In genomic region chr1:37831109-37831508, GRCh38 we compare ENCODE assay signal across 32 cellular contexts.
"Had no signal": no experiment of that assay in that cellular context is flagged by ENCODE, and none has a peak within 500 bp of the region (broad histone marks: within the 10 kb centered on the region; RNA-seq: fewer than 3 reads in every experiment).

No MANE protein-coding gene starts in this region.

- H3K9me3 ChIP-seq: adrenal gland, ascending aorta, body of pancreas, esophagus muscularis mucosa, gastrocnemius medialis, heart right ventricle had no signal

- ATAC-seq: activated CD4-positive, alpha-beta T cell treated with anti-CD3 and anti-CD28 coated beads for 36 hours; activated CD8-positive, alpha-beta memory T cell treated with anti-CD3 and anti-CD28 coated beads, Interleukin-2, amount 10 ng/mL, durations not matched to agents 7 days and 5 days; activated CD8-positive, alpha-beta T cell treated with anti-CD3 and anti-CD28 coated beads, Interleukin-2, amount 10 ng/mL, durations not matched to agents 7 days and 5 days; activated naive CD8-positive, alpha-beta T cell treated with anti-CD3 and anti-CD28 coated beads, Interleukin-2, amount 50 U/mL, for 24 hours; body of pancreas; effector memory CD8-positive, alpha-beta T cell; foreskin keratinocyte; gastrocnemius medialis; heart right ventricle had no signal

- H3K4me1 ChIP-seq: adrenal gland, ascending aorta, body of pancreas, esophagus muscularis mucosa, foreskin keratinocyte, gastrocnemius medialis had no signal

- H3K27ac ChIP-seq: adrenal gland, ascending aorta, body of pancreas, esophagus muscularis mucosa, foreskin keratinocyte, gastrocnemius medialis, heart right ventricle had no signal

- H3K4me3 Mint-ChIP-seq: activated CD4-positive, alpha-beta memory T cell treated with anti-CD3 and anti-CD28 coated beads for 36 hours; activated CD4-positive, alpha-beta T cell treated with anti-CD3 and anti-CD28 coated beads for 36 hours; activated CD4-positive, alpha-beta T cell treated with anti-CD3 and anti-CD28 coated beads, Interleukin-2, amount 10 ng/mL, durations not matched to agents 24 days and 14 days; activated CD8-positive, alpha-beta memory T cell treated with anti-CD3 and anti-CD28 coated beads, Interleukin-2, amount 10 ng/mL, durations not matched to agents 7 days and 5 days; activated CD8-positive, alpha-beta T cell treated with anti-CD3 and anti-CD28 coated beads, Interleukin-2, amount 10 ng/mL, durations not matched to agents 7 days and 5 days; activated naive CD4-positive, alpha-beta T cell treated with anti-CD3 and anti-CD28 coated beads for 36 hours; activated naive CD4-positive, alpha-beta T cell treated with anti-CD3 and anti-CD28 coated beads, Interleukin-2, amount 50 U/mL, for 24 hours; activated naive CD8-positive, alpha-beta T cell treated with anti-CD3 and anti-CD28 coated beads for 36 hours; activated naive CD8-positive, alpha-beta T cell treated with anti-CD3 and anti-CD28 coated beads, Interleukin-2, amount 50 U/mL, for 24 hours; activated T-helper 1 cell treated with anti-CD3 and anti-CD28 coated beads, Interleukin-12 subunit alpha, Interleukin-12 subunit beta, Interleukin-2, Interleukin-4 antibody, amounts not matched to agents 30 ng/mL and 10 ng/mL and 1 ng/mL, durations not matched to agents 14 hours and 24 hours and 36 hours; effector memory CD8-positive, alpha-beta T cell had no signal

- DNase-seq: activated CD4-positive, alpha-beta memory T cell treated with anti-CD3 and anti-CD28 coated beads for 36 hours; activated CD4-positive, alpha-beta T cell treated with anti-CD3 and anti-CD28 coated beads for 36 hours; activated CD4-positive, alpha-beta T cell treated with anti-CD3 and anti-CD28 coated beads, Interleukin-2, amount 10 ng/mL, durations not matched to agents 24 days and 14 days; activated CD4-positive, CD25-positive, alpha-beta regulatory T cell; activated CD4-positive, CD25-positive, alpha-beta regulatory T cell treated with anti-CD3 and anti-CD28 coated beads, Interleukin-2, amount 50 U/mL, for 72 hours; activated CD8-positive, alpha-beta memory T cell treated with anti-CD3 and anti-CD28 coated beads, Interleukin-2, amount 10 ng/mL, durations not matched to agents 7 days and 5 days; activated CD8-positive, alpha-beta memory T cell treated with anti-CD3 and anti-CD28 coated beads, Interleukin-2, amount 50 U/mL, for 4 hours; activated CD8-positive, alpha-beta T cell treated with anti-CD3 and anti-CD28 coated beads, Interleukin-2, amount 10 ng/mL, durations not matched to agents 7 days and 5 days; activated effector memory CD4-positive, alpha-beta T cell treated with anti-CD3 and anti-CD28 coated beads, Interleukin-2, amount 50 U/mL, for 16 hours; activated naive CD4-positive, alpha-beta T cell treated with anti-CD3 and anti-CD28 coated beads for 36 hours; activated naive CD8-positive, alpha-beta T cell treated with anti-CD3 and anti-CD28 coated beads for 36 hours; activated naive CD8-positive, alpha-beta T cell treated with anti-CD3 and anti-CD28 coated beads, Interleukin-2, amount 50 U/mL, for 24 hours; activated T-cell treated with anti-CD3 and anti-CD28 coated beads, Interleukin-2, amount 50 U/mL, for 1 hour; activated T-cell treated with anti-CD3 and anti-CD28 coated beads, Interleukin-2, amount 50 U/mL, for 48 hours; adrenal gland; body of pancreas; caudate nucleus; cortex of kidney; dermis blood vessel endothelial cell; effector CD4-positive, alpha-beta T cell; effector memory CD8-positive, alpha-beta T cell; erythroblast; foreskin keratinocyte; gastrocnemius medialis; heart right ventricle; T-helper 2 cell had no signal

- H3K4me3 ChIP-seq: adrenal gland, ascending aorta, body of pancreas, esophagus muscularis mucosa, gastrocnemius medialis, heart right ventricle had no signal

- H3K9me3 Mint-ChIP-seq: activated CD4-positive, alpha-beta memory T cell treated with anti-CD3 and anti-CD28 coated beads for 36 hours; activated CD4-positive, alpha-beta T cell treated with anti-CD3 and anti-CD28 coated beads, Interleukin-2, amount 10 ng/mL, durations not matched to agents 24 days and 14 days; activated naive CD4-positive, alpha-beta T cell treated with anti-CD3 and anti-CD28 coated beads for 36 hours; activated naive CD4-positive, alpha-beta T cell treated with anti-CD3 and anti-CD28 coated beads, Interleukin-2, amount 50 U/mL, for 24 hours; activated naive CD8-positive, alpha-beta T cell treated with anti-CD3 and anti-CD28 coated beads for 36 hours; activated naive CD8-positive, alpha-beta T cell treated with anti-CD3 and anti-CD28 coated beads, Interleukin-2, amount 50 U/mL, for 24 hours; activated T-helper 1 cell treated with anti-CD3 and anti-CD28 coated beads, Interleukin-12 subunit alpha, Interleukin-12 subunit beta, Interleukin-2, Interleukin-4 antibody, amounts not matched to agents 30 ng/mL and 10 ng/mL and 1 ng/mL, durations not matched to agents 14 hours and 24 hours and 36 hours; activated T-helper 2 cell treated with anti-CD3 and anti-CD28 coated beads, Interferon-gamma antibody, Interleukin-2, Interleukin-4, amounts not matched to agents 10 μg/mL and 5 μg/mL and 100 μg/mL, durations not matched to agents 14 hours and 24 hours and 36 hours; effector memory CD8-positive, alpha-beta T cell had no signal

- H3K27me3 Mint-ChIP-seq: activated CD4-positive, alpha-beta memory T cell treated with anti-CD3 and anti-CD28 coated beads for 36 hours; activated CD4-positive, alpha-beta T cell treated with anti-CD3 and anti-CD28 coated beads for 36 hours; activated CD4-positive, alpha-beta T cell treated with anti-CD3 and anti-CD28 coated beads, Interleukin-2, amount 10 ng/mL, durations not matched to agents 24 days and 14 days; activated CD8-positive, alpha-beta memory T cell treated with anti-CD3 and anti-CD28 coated beads, Interleukin-2, amount 10 ng/mL, durations not matched to agents 7 days and 5 days; activated naive CD4-positive, alpha-beta T cell treated with anti-CD3 and anti-CD28 coated beads, Interleukin-2, amount 50 U/mL, for 24 hours; activated naive CD8-positive, alpha-beta T cell treated with anti-CD3 and anti-CD28 coated beads for 36 hours; activated naive CD8-positive, alpha-beta T cell treated with anti-CD3 and anti-CD28 coated beads, Interleukin-2, amount 50 U/mL, for 24 hours; effector memory CD8-positive, alpha-beta T cell had no signal

- H3K4me1 Mint-ChIP-seq: activated CD4-positive, alpha-beta T cell treated with anti-CD3 and anti-CD28 coated beads, Interleukin-2, amount 10 ng/mL, durations not matched to agents 24 days and 14 days; activated CD8-positive, alpha-beta memory T cell treated with anti-CD3 and anti-CD28 coated beads, Interleukin-2, amount 10 ng/mL, durations not matched to agents 7 days and 5 days; activated naive CD4-positive, alpha-beta T cell treated with anti-CD3 and anti-CD28 coated beads, Interleukin-2, amount 50 U/mL, for 24 hours had no signal

- H3K27me3 ChIP-seq: adrenal gland, ascending aorta, body of pancreas, esophagus muscularis mucosa, foreskin keratinocyte, gastrocnemius medialis, heart right ventricle had no signal

- H3K27ac Mint-ChIP-seq: activated CD4-positive, alpha-beta memory T cell treated with anti-CD3 and anti-CD28 coated beads for 36 hours; activated CD4-positive, alpha-beta T cell treated with anti-CD3 and anti-CD28 coated beads for 36 hours; activated CD4-positive, alpha-beta T cell treated with anti-CD3 and anti-CD28 coated beads, Interleukin-2, amount 10 ng/mL, durations not matched to agents 24 days and 14 days; activated CD8-positive, alpha-beta memory T cell treated with anti-CD3 and anti-CD28 coated beads, Interleukin-2, amount 10 ng/mL, durations not matched to agents 7 days and 5 days; activated CD8-positive, alpha-beta T cell treated with anti-CD3 and anti-CD28 coated beads, Interleukin-2, amount 10 ng/mL, durations not matched to agents 7 days and 5 days; activated naive CD4-positive, alpha-beta T cell treated with anti-CD3 and anti-CD28 coated beads for 36 hours; activated naive CD4-positive, alpha-beta T cell treated with anti-CD3 and anti-CD28 coated beads, Interleukin-2, amount 50 U/mL, for 24 hours; activated naive CD8-positive, alpha-beta T cell treated with anti-CD3 and anti-CD28 coated beads for 36 hours; activated naive CD8-positive, alpha-beta T cell treated with anti-CD3 and anti-CD28 coated beads, Interleukin-2, amount 50 U/mL, for 24 hours; activated T-helper 1 cell treated with anti-CD3 and anti-CD28 coated beads, Interleukin-12 subunit alpha, Interleukin-12 subunit beta, Interleukin-2, Interleukin-4 antibody, amounts not matched to agents 30 ng/mL and 10 ng/mL and 1 ng/mL, durations not matched to agents 14 hours and 24 hours and 36 hours; activated T-helper 2 cell treated with anti-CD3 and anti-CD28 coated beads, Interferon-gamma antibody, Interleukin-2, Interleukin-4, amounts not matched to agents 10 μg/mL and 5 μg/mL and 100 μg/mL, durations not matched to agents 14 hours and 24 hours and 36 hours; effector memory CD8-positive, alpha-beta T cell had no signal

- FAIRE-seq: colon had no signal
